Comparison of ENCODE assay signal across 22 cellular contexts in the genomic region with DNA sequence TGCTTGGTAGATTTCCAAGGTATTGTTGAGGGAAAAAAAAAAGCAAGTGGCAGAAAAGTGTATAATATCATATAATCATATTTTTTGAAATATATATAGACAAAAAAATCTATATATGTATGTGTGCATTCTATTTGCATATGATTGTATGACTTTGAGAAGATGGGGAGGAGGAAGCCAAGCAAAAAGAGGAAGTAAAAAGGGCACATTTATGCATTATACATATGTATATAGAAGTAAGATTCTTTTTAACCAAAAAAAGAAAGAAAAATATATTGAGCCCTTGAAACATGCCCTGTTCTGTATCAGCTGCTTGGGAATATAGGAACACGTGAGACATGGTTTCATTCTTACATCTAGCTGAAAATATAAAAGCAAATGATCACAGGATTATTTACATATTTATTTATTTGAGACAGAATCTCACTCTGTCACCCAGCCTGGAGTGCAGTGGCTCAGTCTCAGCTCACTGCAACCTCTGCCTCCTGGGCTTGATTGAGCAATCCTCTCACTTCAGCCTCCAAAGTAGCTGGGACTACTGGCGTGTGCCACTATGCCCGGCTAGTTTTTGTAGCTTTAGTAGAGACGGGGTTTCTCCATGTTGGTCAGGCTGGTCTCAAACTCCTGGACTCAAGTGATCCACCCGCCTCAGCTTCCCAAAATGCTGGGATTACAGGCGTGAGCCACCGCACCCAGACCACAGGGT. TPM values are rescaled to one million over a fixed set of nuclear protein-coding genes. Genes with fewer than 3 reads are reported as not detected.
DNase-seq lines count a peak whose midpoint lies in the region; ATAC-seq, FAIRE-seq and TF ChIP-seq lines count a peak whose summit lies in the region.
"Had no signal": no experiment of that assay in that cellular context is flagged by ENCODE, and none has a peak within 500 bp of the region (broad histone marks: within the 10 kb centered on the region; RNA-seq: fewer than 3 reads in every experiment).

No MANE protein-coding gene starts in this region.

- H3K27ac ChIP-seq in K562 (ENCODE audit: extremely low read depth, low read depth, low read length) (no peak overlapping the region), transverse colon (peak overlapping the region; percentile 84 to 88 (median 86))
- H3K27ac ChIP-seq: breast epithelium, KMS-11, testis had no signal

- no peaks in the 10 kb centered on the region for H3K9me1 ChIP-seq in K562 (ENCODE audit: control insufficient read depth, insufficient read depth, low read length)

- H3K9ac ChIP-seq in K562 (ENCODE audit: insufficient read depth in 1 of 2, low read depth in 2 of 2, low read length in 2 of 2): no peak overlapping the region
- H3K9ac ChIP-seq: KMS-11 had no signal

- DNase-seq in SIG-M5 treated with dmso at 0.1 percent for 504 hours (lab: John Stamatoyannopoulos, UW; ENCODE audit: unreplicated experiment) (peak; percentile 36), SIG-M5 (lab: John Stamatoyannopoulos, UW) (no peak), NOMO-1 treated with DMSO at 0.1 percent for 48 hours (lab: John Stamatoyannopoulos, UW; ENCODE audit: unreplicated experiment) (peak; percentile 64), K562 (ENCODE audit: extremely low read depth in 1 of 4, low spot score in 3 of 4) (no peak), transverse colon (peak; percentile 26)
- DNase-seq: 8988T; activated CD4-positive, alpha-beta T cell treated with anti-CD3 and anti-CD28 coated beads for 1 hour; activated naive CD8-positive, alpha-beta T cell treated with anti-CD3 and anti-CD28 coated beads for 36 hours; activated T-cell treated with anti-CD3 and anti-CD28 coated beads, Interleukin-2, amount 50 U/mL, for 24 hours; EL; GOT3; NCI-H446 treated with DMSO at 0.1 percent for 48 hours; occipital lobe; T-cell had no signal

- intact Hi-C loops in K562 (cut with micrococcal nuclease): no loop called here
- intact Hi-C loops in transverse colon (cut with DNase I; ENCODE audit: low total_unique reads): no loop called here

- H3K4me1 ChIP-seq in K562 (replicated peaks in 1 of 2; ENCODE audit: control insufficient read depth in 2 of 2, insufficient read depth in 2 of 2, low read length in 2 of 2) (no peaks in the 10 kb centered on the region; a peak in 1 of 5 replicates), transverse colon (peaks cover 6 to 33% (median 16%) of the 10 kb centered on the region in 4 donors)
- H3K4me1 ChIP-seq: breast epithelium, testis had no signal

- no peak overlapping the region for H3K4me3 ChIP-seq in K562
- H3K4me3 ChIP-seq in transverse colon: no peak overlapping the region
- H3K4me3 ChIP-seq: breast epithelium, testis had no signal

- in situ Hi-C loops in K562 (cut with MboI) (loop anchor here (25.0 kb wide), 1 partner anchor 557 kb away; a partner anchor contains a TSS), transverse colon (cut with MboI; ENCODE audit: low pct_ligation_motif_present in 1 of 4, low pct_unique_long_range_greater_than_20kb in 1 of 4, low sequenced_read_pairs in 3 of 4) (no loop called here)

- H3K27me3 ChIP-seq in K562 (ENCODE audit: control insufficient read depth in 2 of 2, insufficient read depth in 2 of 2, low read length in 2 of 2): peaks cover 0 to under 1% of the 10 kb centered on the region in 2 experiments; a peak in 2 of 5 replicates
- peaks cover 9% of the 10 kb centered on the region for H3K27me3 ChIP-seq in transverse colon
- H3K27me3 ChIP-seq: testis had no signal

- TF ChIP-seq CTCF in K562 (IDR thresholded peaks at IDR 0.05 in 2 of 3, conservative IDR thresholded peaks at IDR 0.05 in 1 of 3; ENCODE audit: insufficient read depth in 2 of 3, low read depth in 1 of 3, low read length in 3 of 3): no peak
- no peak for TF ChIP-seq CTCF in transverse colon (IDR thresholded peaks at IDR 0.05)

- TF ChIP-seq RAD21 in K562 (CRISPR knock-in tag; conservative IDR thresholded peaks at IDR 0.05 in 1 of 2, IDR thresholded peaks at IDR 0.05 in 1 of 2): no peak

- TF ChIP-seq EP300 in K562 (IDR thresholded peaks at IDR 0.05; ENCODE audit: low read length) (no peak), transverse colon (IDR thresholded peaks at IDR 0.05; ENCODE audit: low read depth) (no peak)

- H2AFZ ChIP-seq in K562 (ENCODE audit: low read depth, low read length): no peak overlapping the region

- H4K20me1 ChIP-seq in K562 (replicated peaks; ENCODE audit: control insufficient read depth, insufficient read depth, low read length): no peaks in the 10 kb centered on the region

- H3K9me3 ChIP-seq in K562 (replicated peaks; ENCODE audit: control insufficient read depth, insufficient read depth, low read depth, low read length) (no peaks in the 10 kb centered on the region), transverse colon (no peaks in the 10 kb centered on the region)
- H3K9me3 ChIP-seq: breast epithelium, testis had no signal

- H3K4me2 ChIP-seq in K562 (ENCODE audit: insufficient read depth, low read length): no peak overlapping the region
- H3K4me2 ChIP-seq: KMS-11 had no signal

- WGBS in K562 (ENCODE audit: insufficient coverage, low coverage, missing lambda C conversion rate): 6% methylated on average over 7 of the region's 7 CpGs
- 29 to 73% methylated on average over 1 to 7 of the region's 7 CpGs for WGBS in transverse colon (ENCODE audit: low coverage in 1 of 2), 2 donors

- H3K79me2 ChIP-seq in K562 (ENCODE audit: control insufficient read depth, insufficient read depth, low read length): no peaks in the 10 kb centered on the region

- no peak for FAIRE-seq in K562 (lab: Jason Lieb, UNC)
- FAIRE-seq: islet of Langerhans had no signal

- CTCF ChIA-PET in K562 (lab: Yijun Ruan, JAX; ENCODE audit: low intra/inter-chr PET ratio): no interaction called here

- ATAC-seq in K562 (no peak), GM21515 (IDR thresholded peaks at IDR 0.05; ENCODE audit: unreplicated experiment) (no peak), HG03439 (IDR thresholded peaks at IDR 0.05; ENCODE audit: unreplicated experiment) (no peak), SK-N-SH treated with all-trans-retinoic acid at 6 μM for 48 hours (no peak)
- ATAC-seq: Panc1, T-cell had no signal

- H3K36me3 ChIP-seq in K562 (ENCODE audit: control insufficient read depth, insufficient read depth, low read length) (no peaks in the 10 kb centered on the region), transverse colon (no peaks in the 10 kb centered on the region)
- H3K36me3 ChIP-seq: breast epithelium had no signal

- no TSS peak for BruUV-seq in K562 (replicated peaks; lab: Mats Ljungman, UMichigan)

- TF ChIP-seq POLR2A in K562 (conservative IDR thresholded peaks at IDR 0.05) (no peak), transverse colon (IDR thresholded peaks at IDR 0.05) (no peak)

- POLR2A ChIA-PET in K562 (lab: Yijun Ruan, JAX): interaction anchor here (0.6 kb wide), 1 partner anchor 30 kb away, joined by 3 read pairs; no protein-coding TSS in a partner anchor

TF ChIP-seq in K562, 482 proteins besides CTCF, POLR2A, EP300 and RAD21:
- TF ChIP-seq CEBPB (tag; IDR thresholded peaks at IDR 0.05) (peak; percentile 62), IRF2 (CRISPR knock-in tag; IDR thresholded peaks at IDR 0.05) (no peak), CEBPG (CRISPR knock-in tag; IDR thresholded peaks at IDR 0.05) (peak; percentile 53; the same call in 1 of the 2 replicates), CEBPG (tag; conservative IDR thresholded peaks at IDR 0.05 in 1 of 2, IDR thresholded peaks at IDR 0.05 in 1 of 2) (peak; percentile 58 to 64; a peak in 3 of 4 replicates)

TF ChIP-seq in SK-N-SH treated with all-trans-retinoic acid at 6 μM for 48 hours, 23 proteins besides CTCF, POLR2A, EP300 and RAD21 (continues in another document):
- TF ChIP-seq TOX (CRISPR knock-in tag; IDR thresholded peaks at IDR 0.05; ENCODE audit: borderline replicate concordance) (no peak), ZNF565 (CRISPR knock-in tag; conservative IDR thresholded peaks at IDR 0.05; ENCODE audit: low read depth) (no peak), SNAI2 (CRISPR knock-in tag; IDR thresholded peaks at IDR 0.05) (no peak)
- TF ChIP-seq, protein P1, sequence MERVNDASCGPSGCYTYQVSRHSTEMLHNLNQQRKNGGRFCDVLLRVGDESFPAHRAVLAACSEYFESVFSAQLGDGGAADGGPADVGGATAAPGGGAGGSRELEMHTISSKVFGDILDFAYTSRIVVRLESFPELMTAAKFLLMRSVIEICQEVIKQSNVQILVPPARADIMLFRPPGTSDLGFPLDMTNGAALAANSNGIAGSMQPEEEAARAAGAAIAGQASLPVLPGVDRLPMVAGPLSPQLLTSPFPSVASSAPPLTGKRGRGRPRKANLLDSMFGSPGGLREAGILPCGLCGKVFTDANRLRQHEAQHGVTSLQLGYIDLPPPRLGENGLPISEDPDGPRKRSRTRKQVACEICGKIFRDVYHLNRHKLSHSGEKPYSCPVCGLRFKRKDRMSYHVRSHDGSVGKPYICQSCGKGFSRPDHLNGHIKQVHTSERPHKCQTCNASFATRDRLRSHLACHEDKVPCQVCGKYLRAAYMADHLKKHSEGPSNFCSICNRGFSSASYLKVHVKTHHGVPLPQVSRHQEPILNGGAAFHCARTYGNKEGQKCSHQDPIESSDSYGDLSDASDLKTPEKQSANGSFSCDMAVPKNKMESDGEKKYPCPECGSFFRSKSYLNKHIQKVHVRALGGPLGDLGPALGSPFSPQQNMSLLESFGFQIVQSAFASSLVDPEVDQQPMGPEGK (CRISPR knock-in tag; IDR thresholded peaks at IDR 0.05; ENCODE audit: borderline replicate concordance): no peak

RNA-seq across cellular contexts. Expression of a gene that starts 18.0 kb away (rescaled TPM):
- 19.8 and 53.8 TPM in 2 replicates for total RNA-seq in K562 (2011; cell fraction: chromatin; rRNA removed; ENCODE audit: low replicate concordance)
- 21.0 and 23.3 TPM in 2 replicates for total RNA-seq in K562 (2011; cell fraction: nucleolus; rRNA removed)
- total RNA-seq in K562 (2011; cell fraction: nucleoplasm; rRNA removed): 30.5 and 45.8 TPM in 2 replicates
- 7.8 and 8.8 TPM in 2 replicates for total RNA-seq in K562 (2014; rRNA removed)
- 13.8 and 13.9 TPM in 2 replicates for total RNA-seq in K562 (2014; rRNA removed; fragmentation: Illumina TruSeq; extraction: Trizol)
- 17.6 and 18.4 TPM in 2 replicates for total RNA-seq in K562 (2015; rRNA removed; fragmentation: Illumina TruSeq; extraction: Trizol)
- total RNA-seq in K562 (2021): 9.2 and 11.3 TPM in 2 replicates
- 6.7 and 7.1 TPM in 2 replicates for polyA plus RNA-seq in K562 (2011; rRNA removed)
- polyA plus RNA-seq in K562 (2011; cell fraction: cytosol; rRNA removed): 2.6 and 3.9 TPM in 2 replicates
- polyA plus RNA-seq in K562 (2011; cell fraction: nucleus; rRNA removed): 9.7 and 10.6 TPM in 2 replicates
- polyA plus RNA-seq in K562 (2012): 6.6 and 11.2 TPM in 2 replicates
- 4.9 and 6.1 TPM in 2 replicates for polyA plus RNA-seq in K562 (2014; fragmentation: Illumina TruSeq; extraction: Trizol)
- 1 to 10 TPM; 1.7 to 1.8 TPM for polyA plus RNA-seq in K562 (2014; fragmentation: Nextera tagmentation; extraction: Ambion mirVana)
- polyA plus RNA-seq in K562 (2014; rRNA removed): 7.9 and 8.6 TPM in 2 replicates
- 13.3 and 19.4 TPM in 2 replicates for polyA minus RNA-seq in K562 (2011; rRNA and poly(A)+ RNA removed)
- 6.1 and 7.0 TPM in 2 replicates for polyA minus RNA-seq in K562 (2011; cell fraction: cytosol; rRNA and poly(A)+ RNA removed)
- polyA minus RNA-seq in K562 (2011; cell fraction: nucleus; rRNA and poly(A)+ RNA removed): 25.6 and 47.8 TPM in 2 replicates
- total RNA-seq in transverse colon: 10 to 100 TPM; 25.4 to 55.1 (median 33.1) TPM

Comparison
In these comparisons a context has a peak if more than half of its experiments do, and no peak if none do; other contexts are left out.
1. DNase-seq: peak in SIG-M5 treated with dmso at 0.1 percent for 504 hours (single experiment), NOMO-1 treated with DMSO at 0.1 percent for 48 hours (single experiment) and transverse colon (single experiment); none in SIG-M5 (single experiment) and K562 (0 of 4).